ENCODE assay signal across 8 cellular contexts in genomic region chr3:130894130-130894872, GRCh38. TPM values are rescaled to one million over a fixed set of nuclear protein-coding genes. Genes with fewer than 3 reads are reported as not detected.
DNase-seq lines count a peak whose midpoint lies in the region; ATAC-seq and TF ChIP-seq lines count a peak whose summit lies in the region.

No MANE protein-coding gene starts in this region.

- H3K9me3 Mint-ChIP-seq in brain: no peaks in the 10 kb centered on the region

- peak; percentile 12 for ATAC-seq in GM19025 (IDR thresholded peaks at IDR 0.05; ENCODE audit: low read depth, unreplicated experiment)
- ATAC-seq in HG03432 (IDR thresholded peaks at IDR 0.05; ENCODE audit: unreplicated experiment): peak; percentile 21

- H3K4me3 Mint-ChIP-seq in brain: peak overlapping the region; percentile 95 to 99 (median 97)

- no peaks in the 10 kb centered on the region for H3K36me3 Mint-ChIP-seq in brain

- H3K27ac ChIP-seq in skin epidermis: peak overlapping the region; percentile 93 to 100 (median 99)

- H3K4me3 ChIP-seq in skin epidermis: peak overlapping the region; percentile 75 to 97 (median 79)

- peaks cover 62% of the 10 kb centered on the region for H3K4me1 Mint-ChIP-seq in brain

- H3K27ac Mint-ChIP-seq in brain: peak overlapping the region; percentile 94 to 100 (median 97)

- no peak for TF ChIP-seq CTCF in brain (conservative IDR thresholded peaks at IDR 0.05)

- DNase-seq in Ammon's horn (ENCODE audit: low spot score) (peak; percentile 62), T follicular helper cell (ENCODE audit: low read depth) (peak; percentile 31), iPS-NIHi11 (ENCODE audit: low spot score) (peak; percentile 52), foreskin melanocyte (no peak)

- peaks cover 13% of the 10 kb centered on the region for H3K27me3 Mint-ChIP-seq in brain

RNA-seq across cellular contexts. Expression of gene ATP2C1, which starts 0.4 kb away (rescaled TPM):
- 92.0 TPM for polyA plus RNA-seq in brain (ENCODE audit: insufficient read depth, low read depth, low replicate concordance)
